ENCODE assay signal across 8 cellular contexts in the genomic region with DNA sequence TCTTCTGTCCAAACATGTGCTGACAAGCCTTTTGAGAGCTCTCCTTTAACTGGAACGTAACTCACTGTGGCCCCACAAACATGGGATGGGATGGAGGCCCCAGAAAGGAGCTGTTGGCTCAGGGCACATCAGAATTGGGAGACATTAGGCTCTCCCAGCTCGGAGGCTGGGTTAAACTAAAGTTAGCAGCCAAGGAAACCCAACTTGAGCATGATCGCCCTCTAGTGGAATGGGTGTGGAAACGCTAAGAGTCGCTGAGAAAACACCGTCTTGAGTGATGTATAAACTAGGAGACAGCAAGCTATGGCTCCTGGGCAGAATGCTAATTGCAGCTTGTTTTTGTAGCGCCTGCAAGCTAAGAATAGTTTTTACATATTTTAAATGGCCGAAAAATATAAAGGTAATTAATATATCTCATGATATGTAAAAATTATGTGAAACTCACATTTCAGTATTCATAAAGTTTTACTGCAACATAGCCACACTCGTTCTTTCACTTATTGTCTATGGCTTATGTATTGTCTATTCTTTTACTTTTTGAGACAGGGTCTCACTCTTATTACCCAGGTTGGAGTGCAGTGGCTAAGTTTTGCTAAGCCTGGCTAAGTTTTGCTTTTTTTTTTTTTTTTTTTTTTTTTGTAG.
DNase-seq lines count a peak whose midpoint lies in the region; ATAC-seq and TF ChIP-seq lines count a peak whose summit lies in the region.

No MANE protein-coding gene starts in this region.

- H3K27me3 ChIP-seq in neuron (ENCODE audit: insufficient read depth, low read length), result no peaks in the 10 kb centered on the region

- no peak overlapping the region for H3K4me3 ChIP-seq in fibroblast of pulmonary artery (replicated peaks; ENCODE audit: low read depth, low read length)
- no peak overlapping the region for H3K4me3 ChIP-seq in neuron (ENCODE audit: low read length)

- H3K9me3 ChIP-seq in neuron (ENCODE audit: low read length), result no peaks in the 10 kb centered on the region

- H3K36me3 ChIP-seq in neuron (ENCODE audit: insufficient read depth, low read length), result no peaks in the 10 kb centered on the region

- peak; percentile 94 for TF ChIP-seq CTCF in fibroblast of pulmonary artery (IDR thresholded peaks at IDR 0.05; ENCODE audit: low read length, missing control alignments)

- H2AFZ ChIP-seq in neuron (ENCODE audit: low read depth, low read length), result peak overlapping the region; percentile 60

- no peak for ATAC-seq in HG03439 (IDR thresholded peaks at IDR 0.05; ENCODE audit: unreplicated experiment)

- no peaks in the 10 kb centered on the region for H3K4me1 ChIP-seq in neuron (ENCODE audit: insufficient read depth, low read length)

- peak; percentile 14 for DNase-seq in NK-92 treated with Interleukin-12 subunit alpha and Interleukin-12 subunit beta, amount 100 ng/mL, for 24 hours (lab: John Stamatoyannopoulos, UW)
- DNase-seq in NK-92 (lab: John Stamatoyannopoulos, UW; ENCODE audit: unreplicated experiment), result no peak
- DNase-seq in HUDEP-2 (lab: John Stamatoyannopoulos, UW; ENCODE audit: unreplicated experiment in 76 of 76), result peak in 60 of 76 experiments; percentile 3 to 76 (median 35)
- peak; percentile 72 for DNase-seq in NOMO-1 treated with DMSO at 0.1 percent for 48 hours (lab: John Stamatoyannopoulos, UW; ENCODE audit: unreplicated experiment)
- peak; percentile 23 for DNase-seq in activated T-cell treated with anti-CD3 and anti-CD28 coated beads, Interleukin-2, amount 50 U/mL, for 1 hour
- peak; percentile 90 for DNase-seq in fibroblast of pulmonary artery (ENCODE audit: low read depth)
